11 cellular contexts compared by ENCODE assay signal in the genomic region with DNA sequence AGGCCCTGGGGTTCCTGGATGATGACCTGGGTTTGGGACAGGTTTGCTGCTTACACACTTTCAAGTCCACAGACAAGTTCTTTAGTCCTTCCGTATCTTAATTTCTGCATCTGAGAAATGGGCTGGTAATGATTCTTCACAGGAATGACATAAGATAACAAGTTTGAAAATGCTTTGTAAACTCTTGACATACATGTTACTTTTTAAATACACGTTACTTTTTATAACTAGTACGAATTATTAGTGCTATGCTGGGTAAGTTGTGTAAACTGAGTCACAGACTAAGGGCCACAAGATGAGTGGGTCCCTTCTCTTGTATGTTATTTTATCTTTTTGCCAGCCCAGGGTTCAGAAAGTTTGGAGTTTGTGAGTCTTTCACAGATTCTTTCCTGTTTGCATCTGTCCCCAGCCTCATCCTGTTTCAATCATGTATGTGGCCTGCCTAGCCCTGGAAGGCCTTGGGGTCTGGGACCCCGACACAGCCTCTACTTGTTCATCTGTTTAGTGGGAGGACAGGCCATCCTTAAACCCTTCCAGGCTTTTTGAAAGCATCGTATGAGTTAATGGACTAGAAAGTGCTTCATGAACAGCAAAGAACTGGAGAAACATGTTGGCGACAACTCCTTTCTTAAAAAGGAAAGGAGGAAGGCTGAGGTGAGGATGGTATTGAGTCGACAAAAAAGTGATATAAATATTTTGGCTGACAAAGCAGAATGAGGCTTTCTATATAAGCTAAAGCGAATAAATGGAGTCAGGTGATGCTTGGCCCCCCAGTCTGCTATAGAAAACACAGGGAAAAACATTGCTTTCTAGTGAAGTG. TPM values are rescaled to one million over a fixed set of nuclear protein-coding genes. Genes with fewer than 3 reads are reported as not detected.
DNase-seq lines count a peak whose midpoint lies in the region; ATAC-seq, FAIRE-seq and TF ChIP-seq lines count a peak whose summit lies in the region.
"Had no signal": no experiment of that assay in that cellular context is flagged by ENCODE, and none has a peak within 500 bp of the region (broad histone marks: within the 10 kb centered on the region; RNA-seq: fewer than 3 reads in every experiment).

No MANE protein-coding gene starts in this region.

- BruUV-seq in endothelial cell of umbilical vein (replicated peaks; lab: Mats Ljungman, UMichigan): no TSS peak

- H3K4me1 ChIP-seq in KMS-11 (ENCODE audit: low read depth, poor library complexity, severe bottlenecking) (peaks cover 24% of the 10 kb centered on the region), endothelial cell of umbilical vein (ENCODE audit: control insufficient read depth, extremely low read depth, insufficient read depth, low read length) (peaks cover 22% of the 10 kb centered on the region)

- intact Hi-C loops in endothelial cell of umbilical vein (cut with micrococcal nuclease): no loop called here

- no peak for ATAC-seq in HG02610 (IDR thresholded peaks at IDR 0.05; ENCODE audit: unreplicated experiment)

- no peak for TF ChIP-seq POLR2A in endothelial cell of umbilical vein (IDR thresholded peaks at IDR 0.05; ENCODE audit: low read depth, low read length)

- no peaks in the 10 kb centered on the region for H3K27me3 Mint-ChIP-seq in neural crest cell (ENCODE audit: low read depth)
- H3K27me3 Mint-ChIP-seq: brain had no signal

- no peaks in the 10 kb centered on the region for H3K79me2 ChIP-seq in KMS-11 (ENCODE audit: insufficient read depth, low read depth)
- peaks cover 97% of the 10 kb centered on the region for H3K79me2 ChIP-seq in endothelial cell of umbilical vein (ENCODE audit: control insufficient read depth, insufficient read depth, low read length)

- no peaks in the 10 kb centered on the region for H4K20me1 ChIP-seq in KMS-11 (ENCODE audit: insufficient read depth)
- H4K20me1 ChIP-seq in endothelial cell of umbilical vein (replicated peaks; ENCODE audit: control insufficient read depth, extremely low read depth, insufficient read depth, low read length): peaks cover 2% of the 10 kb centered on the region

- H3K27me3 ChIP-seq in AG04450 (ENCODE audit: control insufficient read depth, insufficient read depth, low read length) (no peaks in the 10 kb centered on the region), KMS-11 (ENCODE audit: insufficient read depth, low read depth) (no peaks in the 10 kb centered on the region), endothelial cell of umbilical vein (ENCODE audit: control insufficient read depth in 2 of 2, insufficient read depth in 2 of 2, low read length in 2 of 2) (no peaks in the 10 kb centered on the region)

- H3K36me3 ChIP-seq in KMS-11 (ENCODE audit: insufficient read depth) (no peaks in the 10 kb centered on the region), endothelial cell of umbilical vein (ENCODE audit: control insufficient read depth in 2 of 2, extremely low read depth in 1 of 2, insufficient read depth in 2 of 2, low read length in 2 of 2) (peaks cover 0 to 3% of the 10 kb centered on the region in 2 experiments)

- peaks cover 10% of the 10 kb centered on the region for H3K9me3 Mint-ChIP-seq in neural crest cell

- H3K36me3 Mint-ChIP-seq in neural crest cell (ENCODE audit: low read depth): peaks cover 25% of the 10 kb centered on the region

- H3K9me3 ChIP-seq in AG04450 (ENCODE audit: control insufficient read depth, insufficient read depth, low read length): peaks cover 7% of the 10 kb centered on the region; the same call in 1 of the 2 replicates
- no peaks in the 10 kb centered on the region for H3K9me3 ChIP-seq in endothelial cell of umbilical vein (replicated peaks; ENCODE audit: control insufficient read depth, insufficient read depth, low read length)

- no peaks in the 10 kb centered on the region for H3K9me1 ChIP-seq in endothelial cell of umbilical vein (replicated peaks; ENCODE audit: control insufficient read depth, extremely low read depth, insufficient read depth, low read length)

- no peak for DNase-seq in AG04450 (ENCODE audit: low read depth, low spot score)
- no peak for DNase-seq in endothelial cell of umbilical vein (ENCODE audit: low read depth, low spot score)
- DNase-seq in neural crest cell (ENCODE audit: low read depth, low spot score): no peak
- no peak for DNase-seq in NCI-H2081 treated with DMSO at 0.1 percent for 48 hours (lab: John Stamatoyannopoulos, UW)
- no peak for DNase-seq in COR-L47 (lab: John Stamatoyannopoulos, UW)
- DNase-seq in activated T-cell treated with anti-CD3 and anti-CD28 coated beads, Interleukin-2, amount 50 U/mL, for 48 hours: no peak
- DNase-seq: C1 segment of cervical spinal cord, NCI-H2029 treated with DMSO at 0.1 percent for 48 hours had no signal

- H3K27ac Mint-ChIP-seq in neural crest cell (ENCODE audit: unreplicated experiment): peak overlapping the region; percentile 16

- H3K4me3 Mint-ChIP-seq in neural crest cell: no peak overlapping the region

- dilution Hi-C loops in endothelial cell of umbilical vein (cut with MboI; ENCODE audit: extremely low pct_ligation_motif_present, low sequenced_read_pairs): no loop called here

- H3K4me3 ChIP-seq in AG04450 (ENCODE audit: low read depth, low read length): peak overlapping the region; percentile 37; the same call in 1 of the 2 replicates
- H3K4me3 ChIP-seq in KMS-11 (IDR thresholded peaks at IDR 0.05; ENCODE audit: insufficient read depth, low read depth, low read length): no peak overlapping the region
- no peak overlapping the region for H3K4me3 ChIP-seq in endothelial cell of umbilical vein (replicated peaks in 1 of 3; ENCODE audit: insufficient read depth in 1 of 3, low read depth in 1 of 3, low read length in 3 of 3)

- H2AFZ ChIP-seq in KMS-11 (ENCODE audit: low read depth): no peak overlapping the region
- no peak overlapping the region for H2AFZ ChIP-seq in endothelial cell of umbilical vein (ENCODE audit: low read depth, low read length)

- H3K27ac ChIP-seq in AG04450 (ENCODE audit: low read depth, low read length) (no peak overlapping the region), KMS-11 (no peak overlapping the region), endothelial cell of umbilical vein (ENCODE audit: insufficient read depth, low read depth, low read length) (no peak overlapping the region)

- TF ChIP-seq CTCF in AG04450 (IDR thresholded peaks at IDR 0.05; ENCODE audit: low read depth, low read length): no peak
- no peak for TF ChIP-seq CTCF in KMS-11 (conservative IDR thresholded peaks at IDR 0.05; ENCODE audit: low read depth, low read length)
- TF ChIP-seq CTCF in endothelial cell of umbilical vein (IDR thresholded peaks at IDR 0.05; ENCODE audit: extremely low read depth in 1 of 2, insufficient read depth in 1 of 2, low read depth in 1 of 2, low read length in 2 of 2): no peak
- no peak for TF ChIP-seq CTCF in neural crest cell (conservative IDR thresholded peaks at IDR 0.05)

- H3K4me2 ChIP-seq in KMS-11 (peak overlapping the region; percentile 81; the same call in 1 of the 2 replicates), endothelial cell of umbilical vein (ENCODE audit: insufficient read depth, low read length) (no peak overlapping the region)

- POLR2A ChIA-PET in AG04450 (lab: Yijun Ruan, JAX): no interaction called here
- POLR2A ChIA-PET in endothelial cell of umbilical vein (lab: Charles Lee): no interaction called here

- peaks cover 63% of the 10 kb centered on the region for H3K4me1 Mint-ChIP-seq in neural crest cell

- CTCF ChIA-PET in AG04450 (lab: Charles Lee) (interaction anchor here (1.5 kb wide), 1 partner anchor 8 kb away, joined by 7 read pairs; no protein-coding TSS in a partner anchor), endothelial cell of umbilical vein (lab: Charles Lee) (interaction anchor here (1.8 kb wide), 1 partner anchor 78 kb away, joined by 7 read pairs; no protein-coding TSS in a partner anchor)

- H3K9ac ChIP-seq in KMS-11 (no peak overlapping the region), endothelial cell of umbilical vein (replicated peaks; ENCODE audit: extremely low read depth, insufficient read depth, low read length) (no peak overlapping the region)

- FAIRE-seq in endothelial cell of umbilical vein (lab: Jason Lieb, UNC): peak; percentile 59

TF ChIP-seq in endothelial cell of umbilical vein, 7 proteins besides CTCF, POLR2A, EP300 and RAD21:
- TF ChIP-seq POLR2AphosphoS5 (IDR thresholded peaks at IDR 0.05; ENCODE audit: insufficient read depth, low read depth, low read length): no peak
- TF ChIP-seq JUN (IDR thresholded peaks at IDR 0.05; ENCODE audit: borderline replicate concordance, insufficient read depth, insufficient read length, low read depth): no peak
- no peak for TF ChIP-seq GATA2 (IDR thresholded peaks at IDR 0.05; ENCODE audit: insufficient read depth, insufficient read length, low read depth, low read length)
- TF ChIP-seq, protein P1, sequence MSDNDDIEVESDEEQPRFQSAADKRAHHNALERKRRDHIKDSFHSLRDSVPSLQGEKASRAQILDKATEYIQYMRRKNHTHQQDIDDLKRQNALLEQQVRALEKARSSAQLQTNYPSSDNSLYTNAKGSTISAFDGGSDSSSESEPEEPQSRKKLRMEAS (IDR thresholded peaks at IDR 0.05; ENCODE audit: insufficient read depth, insufficient read length): no peak
- TF ChIP-seq EZH2 (IDR thresholded peaks at IDR 0.05; ENCODE audit: borderline replicate concordance, low read depth, low read length, severe bottlenecking): no peak
- no peak for TF ChIP-seq FOS (IDR thresholded peaks at IDR 0.05; ENCODE audit: borderline replicate concordance, insufficient read depth, low read length)
- TF ChIP-seq MYC (IDR thresholded peaks at IDR 0.05; ENCODE audit: low read depth, low read length): no peak

RNA-seq across cellular contexts. Expression of gene ZNF618, which starts 9.3 kb away (rescaled TPM):
- 8.7 and 11.2 TPM in 2 replicates for polyA plus RNA-seq in AG04450 (2011; rRNA removed)
- polyA minus RNA-seq in AG04450 (2011; rRNA and poly(A)+ RNA removed): 16.4 and 21.0 TPM in 2 replicates
- total RNA-seq in endothelial cell of umbilical vein: 60.6 and 80.3 TPM in 2 replicates
- 19.8 and 22.6 TPM in 2 replicates for polyA plus RNA-seq in endothelial cell of umbilical vein
- 19.6 TPM in 2 replicates for polyA plus RNA-seq in endothelial cell of umbilical vein (2011; cell fraction: cytosol; rRNA removed)
- 63.9 and 74.5 TPM in 2 replicates for polyA plus RNA-seq in endothelial cell of umbilical vein (2011; cell fraction: nucleus; rRNA removed)
- 40.4 TPM in 2 replicates for polyA plus RNA-seq in endothelial cell of umbilical vein (2012)
- 47.0 and 51.6 TPM in 2 replicates for polyA minus RNA-seq in endothelial cell of umbilical vein
- 0.82 TPM for polyA minus RNA-seq in endothelial cell of umbilical vein (2011; cell fraction: cytosol; rRNA and poly(A)+ RNA removed)
- polyA minus RNA-seq in endothelial cell of umbilical vein (2011; cell fraction: nucleus; rRNA and poly(A)+ RNA removed): 56.2 and 62.2 TPM in 2 replicates
- 60.8 and 64.2 TPM in 2 replicates for total RNA-seq in neural crest cell
